In genomic region chr7:37504791-37505190, GRCh38 we compare ENCODE assay signal across 1 cellular context.
TF ChIP-seq lines count a peak whose summit lies in the region.

No MANE protein-coding gene starts in this region.

TF ChIP-seq in SK-N-SH treated with all-trans-retinoic acid at 6 μM for 48 hours, 23 proteins besides CTCF, POLR2A, EP300 and RAD21 (continued from another document):
- TF ChIP-seq POU6F1 (CRISPR knock-in tag; IDR thresholded peaks at IDR 0.05; ENCODE audit: borderline replicate concordance, low read depth) (no peak), ARNTL (CRISPR knock-in tag; IDR thresholded peaks at IDR 0.05; ENCODE audit: borderline replicate concordance, low read depth) (no peak), TSHZ2 (CRISPR knock-in tag; IDR thresholded peaks at IDR 0.05) (0 out of 2 replicates have a peak, but pooled peaks have one; percentile 34), PPARA (CRISPR knock-in tag; IDR thresholded peaks at IDR 0.05; ENCODE audit: borderline replicate concordance) (no peak), TCF4 (CRISPR knock-in tag; IDR thresholded peaks at IDR 0.05; ENCODE audit: borderline replicate concordance) (0 out of 2 replicates have a peak, but pooled peaks have one; percentile 54), ZNF565 (CRISPR knock-in tag; conservative IDR thresholded peaks at IDR 0.05; ENCODE audit: low read depth) (no peak), CSRNP3 (CRISPR knock-in tag; IDR thresholded peaks at IDR 0.05) (no peak), ZC3H10 (CRISPR knock-in tag; IDR thresholded peaks at IDR 0.05) (no peak)
